In genomic region chr7:131224996-131225395, GRCh38 we compare ENCODE assay signal across 15 cellular contexts.
DNase-seq lines count a peak whose midpoint lies in the region; FAIRE-seq and TF ChIP-seq lines count a peak whose summit lies in the region.
"Had no signal": no experiment of that assay in that cellular context is flagged by ENCODE, and none has a peak within 500 bp of the region (broad histone marks: within the 10 kb centered on the region; RNA-seq: fewer than 3 reads in every experiment).

No MANE protein-coding gene starts in this region.

- no peaks in the 10 kb centered on the region for H3K9me3 ChIP-seq in kidney (ENCODE audit: control insufficient read depth in 1 of 2, low read length in 2 of 2)
- H3K9me3 ChIP-seq in small intestine (ENCODE audit: control insufficient read depth, low read depth): no peaks in the 10 kb centered on the region

- DNase-seq in ACHN (peak; percentile 29), RPMI7951 (ENCODE audit: low read depth) (peak; percentile 84), kidney (no peak), HTR-8/SVneo (ENCODE audit: insufficient read length, low spot score) (no peak), small intestine (no peak), NCI-H524 treated with DMSO at 0.1 percent for 48 hours (lab: John Stamatoyannopoulos, UW) (no peak), NCI-H1694 (lab: John Stamatoyannopoulos, UW) (no peak)
- DNase-seq: COR-L47; naive thymus-derived CD4-positive, alpha-beta T cell; NCI-H2107; NCI-H748 treated with DMSO at 0.1 percent for 48 hours; stimulated activated CD4-positive, alpha-beta T cell treated with anti-CD3 and anti-CD28 coated beads, Interleukin-2, amount 100 ng/mL, for 48 hours; T-cell had no signal

- 94 to 96% (median 94%) methylated on average over 6 of the region's 6 CpGs for whole genome bisulfite sequencing in small intestine, 3 donors

- in situ Hi-C loops in ACHN (cut with HindIII; ENCODE audit: low pct_ligation_motif_present, low pct_unique_long_range_greater_than_20kb, low sequenced_read_pairs): no loop called here

- H3K27me3 ChIP-seq in rectal smooth muscle tissue (ENCODE audit: control insufficient read depth, insufficient read depth, low read length) (no peaks in the 10 kb centered on the region), small intestine (ENCODE audit: control insufficient read depth in 2 of 2, insufficient read depth in 2 of 2, low read length in 2 of 2) (no peaks in the 10 kb centered on the region)

- H3K9ac ChIP-seq in kidney (ENCODE audit: low read length in 2 of 2) (no peak overlapping the region), rectal smooth muscle tissue (ENCODE audit: low read length) (no peak overlapping the region)

- H3K4me1 ChIP-seq in kidney (ENCODE audit: control insufficient read depth in 1 of 2, insufficient read depth in 1 of 2, low read depth in 1 of 2, low read length in 2 of 2) (peaks cover 14 to 20% of the 10 kb centered on the region in 2 donors), rectal smooth muscle tissue (ENCODE audit: control insufficient read depth, insufficient read depth, low read length) (peaks cover 6% of the 10 kb centered on the region), small intestine (ENCODE audit: control insufficient read depth in 2 of 2, insufficient read depth in 1 of 2, low read depth in 1 of 2, low read length in 1 of 2) (peaks cover 0 to 16% of the 10 kb centered on the region in 2 donors)

- H3K4me3 ChIP-seq in kidney (ENCODE audit: low read length in 2 of 2) (no peak overlapping the region), rectal smooth muscle tissue (ENCODE audit: low read length) (no peak overlapping the region), small intestine (ENCODE audit: low read depth in 1 of 2, low read length in 2 of 2) (no peak overlapping the region)
- H3K4me3 ChIP-seq: GM12878 had no signal

- H3K27ac ChIP-seq in kidney (ENCODE audit: low read depth in 2 of 2, low read length in 2 of 2): peak overlapping the region; percentile 73 to 96
- H3K27ac ChIP-seq in rectal smooth muscle tissue (ENCODE audit: low read depth, low read length): peak overlapping the region; percentile 24
- H3K27ac ChIP-seq in small intestine (ENCODE audit: low read depth in 1 of 2, low read length in 1 of 2): peak overlapping the region in 1 of 2 donors; percentile 78

- intact Hi-C loops in kidney (cut with DNase I): no loop called here

- TF ChIP-seq CTCF in kidney (IDR thresholded peaks at IDR 0.05; ENCODE audit: borderline replicate concordance, extremely low read depth, insufficient read depth): no peak

- no peaks in the 10 kb centered on the region for H3K36me3 ChIP-seq in kidney (ENCODE audit: control insufficient read depth in 1 of 2, insufficient read depth in 2 of 2, low read length in 2 of 2)
- no peaks in the 10 kb centered on the region for H3K36me3 ChIP-seq in rectal smooth muscle tissue (ENCODE audit: control insufficient read depth, insufficient read depth, low read length)
- H3K36me3 ChIP-seq in small intestine (ENCODE audit: control insufficient read depth in 2 of 2, insufficient read depth in 2 of 2, low read length in 2 of 2): no peaks in the 10 kb centered on the region

- FAIRE-seq in kidney (lab: Jason Lieb, UNC) (no peak), HTR-8/SVneo (lab: Jason Lieb, UNC) (no peak), small intestine (lab: Jason Lieb, UNC) (no peak)
- FAIRE-seq: GM12878 had no signal

Comparison
In these comparisons a context has a peak if more than half of its experiments do, and no peak if none do; other contexts are left out.
1. DNase-seq: peak in ACHN (single experiment) and RPMI7951 (single experiment); none in kidney (single experiment), HTR-8/SVneo (single experiment), small intestine (single experiment), NCI-H524 treated with DMSO at 0.1 percent for 48 hours (single experiment) and NCI-H1694 (single experiment).